Comparison of ENCODE assay signal across 9 cellular contexts in the genomic region with DNA sequence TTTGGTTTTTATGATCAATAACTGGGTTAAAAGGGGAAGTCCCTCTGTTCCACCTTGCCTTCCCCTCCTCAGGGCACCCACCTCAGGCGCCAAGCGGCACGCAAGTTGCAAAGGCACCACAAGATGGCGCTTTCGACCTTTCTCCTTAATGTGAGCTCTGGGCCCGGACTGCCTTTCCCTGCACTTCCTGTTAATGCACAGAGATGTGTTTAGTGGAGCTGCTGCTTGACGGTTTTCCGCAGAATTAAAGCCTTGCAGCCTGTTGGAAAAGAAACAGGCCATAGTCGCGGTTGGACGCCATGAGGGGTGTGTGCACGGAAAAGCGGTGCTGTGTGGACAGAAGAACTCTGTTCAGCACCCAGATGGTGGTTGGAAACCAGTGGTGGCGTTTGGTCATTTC. TPM values are rescaled to one million over a fixed set of nuclear protein-coding genes. Genes with fewer than 3 reads are reported as not detected.
DNase-seq lines count a peak whose midpoint lies in the region; ATAC-seq lines count a peak whose summit lies in the region.
"Had no signal": no experiment of that assay in that cellular context is flagged by ENCODE, and none has a peak within 500 bp of the region (broad histone marks: within the 10 kb centered on the region; RNA-seq: fewer than 3 reads in every experiment).

No MANE protein-coding gene starts in this region.

- no peak overlapping the region for H3K27ac ChIP-seq in CD4-positive, alpha-beta memory T cell (ENCODE audit: low read depth, low read length)

- peaks cover 6% of the 10 kb centered on the region for H3K27me3 ChIP-seq in CD4-positive, alpha-beta memory T cell (ENCODE audit: insufficient read depth, low read length)

- DNase-seq in CD4-positive, alpha-beta memory T cell = peak in 4 of 5 donors; percentile 27 to 32 (median 32)
- DNase-seq in NCI-H510A treated with DMSO at 0.1 percent for 48 hours (lab: John Stamatoyannopoulos, UW) (peak; percentile 53), middle frontal gyrus (ENCODE audit: extremely low spot score, low spot score) (peak; percentile 74)
- peak; percentile 32 to 59 for DNase-seq in activated CD4-positive, alpha-beta T cell treated with anti-CD3 and anti-CD28 coated beads, Interleukin-2, amount 50 U/mL, for 24 hours (ENCODE audit: low read depth in 1 of 2, low spot score in 1 of 2)
- DNase-seq in effector CD8-positive, alpha-beta T cell (lab: John Stamatoyannopoulos, UW) = peak; percentile 3
- DNase-seq in stimulated activated CD8-positive, alpha-beta memory T cell treated with anti-CD3 and anti-CD28 coated beads, Interleukin-7, amount 100 ng/mL, for 48 hours (ENCODE audit: extremely low read depth in 1 of 2, low read depth in 1 of 2) = peak; percentile 43 to 52

- CTCF ChIA-PET in CD4-positive, alpha-beta memory T cell (lab: Charles Lee; ENCODE audit: partially characterized antibody) = interaction anchor here (0.7 to 9.3 kb wide), 10 partner anchors 9 to 102 kb away, joined by 3 to 171 read pairs (median 4); no protein-coding TSS in a partner anchor

- no peaks in the 10 kb centered on the region for H3K9me3 Mint-ChIP-seq in CD4-positive, alpha-beta memory T cell
- H3K9me3 Mint-ChIP-seq: activated naive CD4-positive, alpha-beta T cell treated with anti-CD3 and anti-CD28 coated beads, Interleukin-2, amount 50 U/mL, for 24 hours had no signal

- no peaks in the 10 kb centered on the region for H3K9me3 ChIP-seq in CD4-positive, alpha-beta memory T cell (ENCODE audit: control insufficient read depth in 1 of 2, low read length in 2 of 2)

- peaks cover 3 to 7% (median 6%) of the 10 kb centered on the region in 4 donors for H3K4me1 Mint-ChIP-seq in CD4-positive, alpha-beta memory T cell

- no peaks in the 10 kb centered on the region for H3K36me3 Mint-ChIP-seq in CD4-positive, alpha-beta memory T cell
- H3K36me3 Mint-ChIP-seq: activated naive CD4-positive, alpha-beta T cell treated with anti-CD3 and anti-CD28 coated beads, Interleukin-2, amount 50 U/mL, for 24 hours had no signal

- intact Hi-C loops in CD4-positive, alpha-beta memory T cell (cut with micrococcal nuclease) = no loop called here

- no peak overlapping the region for H3K4me3 ChIP-seq in CD4-positive, alpha-beta memory T cell (ENCODE audit: low read length in 2 of 2)

- no peak overlapping the region for H3K27ac Mint-ChIP-seq in CD4-positive, alpha-beta memory T cell
- H3K27ac Mint-ChIP-seq: activated naive CD4-positive, alpha-beta T cell treated with anti-CD3 and anti-CD28 coated beads, Interleukin-2, amount 50 U/mL, for 24 hours had no signal

- POLR2A ChIA-PET in CD4-positive, alpha-beta memory T cell (lab: Charles Lee; ENCODE audit: partially characterized antibody) = interaction anchor here (0.8 kb wide), 1 partner anchor 13 kb away, joined by 3 read pairs; no protein-coding TSS in a partner anchor

- peaks cover 11 to 24% of the 10 kb centered on the region in 2 donors for H3K27me3 Mint-ChIP-seq in CD4-positive, alpha-beta memory T cell

- no peaks in the 10 kb centered on the region for H3K4me1 ChIP-seq in CD4-positive, alpha-beta memory T cell (ENCODE audit: insufficient read depth, low read length)

- ATAC-seq in GM19324 (IDR thresholded peaks at IDR 0.05; ENCODE audit: low FRiP score, unreplicated experiment) = peak; percentile 70
- ATAC-seq in HG03378 (IDR thresholded peaks at IDR 0.05; ENCODE audit: unreplicated experiment) = peak; percentile 87

- H3K4me3 Mint-ChIP-seq in CD4-positive, alpha-beta memory T cell = no peak overlapping the region
- H3K4me3 Mint-ChIP-seq: activated naive CD4-positive, alpha-beta T cell treated with anti-CD3 and anti-CD28 coated beads, Interleukin-2, amount 50 U/mL, for 24 hours had no signal

- H3K36me3 ChIP-seq in CD4-positive, alpha-beta memory T cell (ENCODE audit: insufficient read depth, low read length) = no peaks in the 10 kb centered on the region

RNA-seq across cellular contexts. Expression of gene CXCL14, which starts 17.9 kb away (rescaled TPM):
- total RNA-seq in CD4-positive, alpha-beta memory T cell = not detected
- polyA plus RNA-seq in CD4-positive, alpha-beta memory T cell = not detected

RNA-seq across cellular contexts. Expression of gene NEUROG1, which starts 25.1 kb away (rescaled TPM):
- total RNA-seq in CD4-positive, alpha-beta memory T cell = not detected
- polyA plus RNA-seq in CD4-positive, alpha-beta memory T cell = not detected

Comparison
In these comparisons a context has a peak if more than half of its experiments do, and no peak if none do; other contexts are left out.
1. DNase-seq: peak in every context shown above with its lines; median percentile 74 in middle frontal gyrus; 53 in NCI-H510A treated with DMSO at 0.1 percent for 48 hours; 48 in stimulated activated CD8-positive, alpha-beta memory T cell treated with anti-CD3 and anti-CD28 coated beads, Interleukin-7, amount 100 ng/mL, for 48 hours; 46 in activated CD4-positive, alpha-beta T cell treated with anti-CD3 and anti-CD28 coated beads, Interleukin-2, amount 50 U/mL, for 24 hours; 32 in CD4-positive, alpha-beta memory T cell; 3 in effector CD8-positive, alpha-beta T cell.